In genomic region chr17:29590261-29590978, GRCh38 we compare ENCODE assay signal across 8 cellular contexts. TPM values are rescaled to one million over a fixed set of nuclear protein-coding genes. Genes with fewer than 3 reads are reported as not detected.
DNase-seq lines count a peak whose midpoint lies in the region; ATAC-seq lines count a peak whose summit lies in the region.

No MANE protein-coding gene starts in this region.

- peaks cover 58% of the 10 kb centered on the region for H3K4me1 ChIP-seq in ectodermal cell (ENCODE audit: control insufficient read depth, insufficient read depth, low read length)

- CTCF ChIA-PET in activated naive CD4-positive, alpha-beta T cell treated with anti-CD3 and anti-CD28 coated beads, Interleukin-2, amount 10 ng/mL, durations not matched to agents 7 days and 5 days (lab: Charles Lee) = interaction anchor here (1.1 to 5.0 kb wide), 8 partner anchors 10 to 220 kb away, joined by 5 to 48 read pairs (median 12); partner anchors contain the start of genes ABHD15, CORO6 and TP53I13

- H3K9me3 Mint-ChIP-seq in activated naive CD4-positive, alpha-beta T cell treated with anti-CD3 and anti-CD28 coated beads, Interleukin-2, amount 10 ng/mL, durations not matched to agents 7 days and 5 days = no peaks in the 10 kb centered on the region
- no peaks in the 10 kb centered on the region for H3K9me3 Mint-ChIP-seq in naive thymus-derived CD8-positive, alpha-beta T cell

- H3K36me3 ChIP-seq in ectodermal cell (ENCODE audit: control insufficient read depth, insufficient read depth, low read length) = no peaks in the 10 kb centered on the region

- peak overlapping the region; percentile 42 for H3K4me3 ChIP-seq in ectodermal cell (ENCODE audit: insufficient read depth, low read depth, low read length)

- peak overlapping the region; percentile 89 for H3K27ac Mint-ChIP-seq in activated naive CD4-positive, alpha-beta T cell treated with anti-CD3 and anti-CD28 coated beads, Interleukin-2, amount 10 ng/mL, durations not matched to agents 7 days and 5 days
- H3K27ac Mint-ChIP-seq in naive thymus-derived CD8-positive, alpha-beta T cell = peak overlapping the region; percentile 24 to 94 (median 88)

- peaks cover 7% of the 10 kb centered on the region for H3K27me3 Mint-ChIP-seq in activated naive CD4-positive, alpha-beta T cell treated with anti-CD3 and anti-CD28 coated beads, Interleukin-2, amount 10 ng/mL, durations not matched to agents 7 days and 5 days
- peaks cover 0 to 2% (median 0%) of the 10 kb centered on the region in 5 donors for H3K27me3 Mint-ChIP-seq in naive thymus-derived CD8-positive, alpha-beta T cell

- POLR2A ChIA-PET in naive thymus-derived CD8-positive, alpha-beta T cell (lab: Charles Lee) = interaction anchor here (0.7 to 4.9 kb wide), 7 partner anchors 9 to 116 kb away, joined by 3 to 79 read pairs (median 4); partner anchors contain the start of genes ABHD15, CORO6 and TP53I13

- H3K9me3 ChIP-seq in ectodermal cell (ENCODE audit: control insufficient read depth, low read length) = no peaks in the 10 kb centered on the region

- no peak for ATAC-seq in naive thymus-derived CD8-positive, alpha-beta T cell
- ATAC-seq in HG03460 (IDR thresholded peaks at IDR 0.05; ENCODE audit: unreplicated experiment) (no peak), GM18502 (IDR thresholded peaks at IDR 0.05; ENCODE audit: poor library complexity, unreplicated experiment) (no peak), GM21737 (IDR thresholded peaks at IDR 0.05; ENCODE audit: unreplicated experiment) (no peak)

- peak overlapping the region; percentile 80 for H3K4me3 Mint-ChIP-seq in activated naive CD4-positive, alpha-beta T cell treated with anti-CD3 and anti-CD28 coated beads, Interleukin-2, amount 10 ng/mL, durations not matched to agents 7 days and 5 days
- H3K4me3 Mint-ChIP-seq in naive thymus-derived CD8-positive, alpha-beta T cell = peak overlapping the region; percentile 83 to 95 (median 90)

- no peak for DNase-seq in activated naive CD4-positive, alpha-beta T cell treated with anti-CD3 and anti-CD28 coated beads, Interleukin-2, amount 10 ng/mL, durations not matched to agents 7 days and 5 days
- no peak for DNase-seq in activated naive CD4-positive, alpha-beta T cell (lab: John Stamatoyannopoulos, UW)
- DNase-seq in SHP77 treated with DMSO at 0.1 percent for 48 hours (lab: John Stamatoyannopoulos, UW) = peak; percentile 23
- DNase-seq in naive thymus-derived CD8-positive, alpha-beta T cell = no peak

- peaks cover 67% of the 10 kb centered on the region for H3K4me1 Mint-ChIP-seq in activated naive CD4-positive, alpha-beta T cell treated with anti-CD3 and anti-CD28 coated beads, Interleukin-2, amount 10 ng/mL, durations not matched to agents 7 days and 5 days
- peaks cover 22 to 71% (median 67%) of the 10 kb centered on the region in 4 donors for H3K4me1 Mint-ChIP-seq in naive thymus-derived CD8-positive, alpha-beta T cell

- no peak overlapping the region for H3K27ac ChIP-seq in ectodermal cell (ENCODE audit: insufficient read depth, low read depth, low read length, poor library complexity, severe bottlenecking)

- 35 to 38% methylated on average over 28 of the region's 28 CpGs for WGBS in ectodermal cell, 2 experiments

- peaks cover 3% of the 10 kb centered on the region for H3K36me3 Mint-ChIP-seq in activated naive CD4-positive, alpha-beta T cell treated with anti-CD3 and anti-CD28 coated beads, Interleukin-2, amount 10 ng/mL, durations not matched to agents 7 days and 5 days
- H3K36me3 Mint-ChIP-seq in naive thymus-derived CD8-positive, alpha-beta T cell = no peaks in the 10 kb centered on the region

- peaks cover 16% of the 10 kb centered on the region for H3K27me3 ChIP-seq in ectodermal cell (ENCODE audit: control insufficient read depth, insufficient read depth, low read length, poor library complexity, severe bottlenecking)

RNA-seq across cellular contexts. Expression of gene GIT1, which starts 1.0 kb away (rescaled TPM):
- 70.2 TPM for polyA plus RNA-seq in ectodermal cell (2013, experiment 1 of 4)
- polyA plus RNA-seq in ectodermal cell (2013, experiment 2 of 4) = 58.0 TPM
- 53.3 TPM for polyA plus RNA-seq in ectodermal cell (2013, experiment 3 of 4)
- polyA plus RNA-seq in ectodermal cell (2013, experiment 4 of 4) = 54.0 TPM
- total RNA-seq in naive thymus-derived CD8-positive, alpha-beta T cell = 10 to 100 TPM; 51.6 to 58.2 TPM
- polyA plus RNA-seq in naive thymus-derived CD8-positive, alpha-beta T cell = 10 to 100 TPM in 1 of 3 donors, 1 to 10 TPM in 2; 4.4 to 27.7 (median 6.7) TPM

RNA-seq across cellular contexts. Expression of gene ANKRD13B, which starts 2.5 kb away (rescaled TPM):
- polyA plus RNA-seq in ectodermal cell (2013, experiment 1 of 4) = 20.8 TPM
- 13.3 TPM for polyA plus RNA-seq in ectodermal cell (2013, experiment 2 of 4)
- polyA plus RNA-seq in ectodermal cell (2013, experiment 3 of 4) = 16.9 TPM
- polyA plus RNA-seq in ectodermal cell (2013, experiment 4 of 4) = 17.1 TPM
- 1 to 10 TPM; 2.3 to 3.7 TPM for total RNA-seq in naive thymus-derived CD8-positive, alpha-beta T cell
- under 1 TPM in 2 of 3 donors, not detected in 1; 0.25 to 0.32 TPM for polyA plus RNA-seq in naive thymus-derived CD8-positive, alpha-beta T cell

RNA-seq across cellular contexts. Expression of gene TP53I13, which starts 21.9 kb away (rescaled TPM):
- 24.8 TPM for polyA plus RNA-seq in ectodermal cell (2013, experiment 1 of 4)
- polyA plus RNA-seq in ectodermal cell (2013, experiment 2 of 4) = 23.0 TPM
- polyA plus RNA-seq in ectodermal cell (2013, experiment 3 of 4) = 24.5 TPM
- polyA plus RNA-seq in ectodermal cell (2013, experiment 4 of 4) = 30.6 TPM
- 10 to 100 TPM; 79.3 to 89.5 TPM for total RNA-seq in naive thymus-derived CD8-positive, alpha-beta T cell
- 10 to 100 TPM; 22.7 to 26.8 (median 25.5) TPM for polyA plus RNA-seq in naive thymus-derived CD8-positive, alpha-beta T cell

RNA-seq across cellular contexts. Expression of gene ABHD15, which starts 23.6 kb away (rescaled TPM):
- polyA plus RNA-seq in ectodermal cell (2013, experiment 1 of 4) = 2.0 TPM
- polyA plus RNA-seq in ectodermal cell (2013, experiment 2 of 4) = 1.3 TPM
- 1.1 TPM for polyA plus RNA-seq in ectodermal cell (2013, experiment 3 of 4)
- polyA plus RNA-seq in ectodermal cell (2013, experiment 4 of 4) = 1.3 TPM
- 10 to 100 TPM; 13.4 to 13.8 TPM for total RNA-seq in naive thymus-derived CD8-positive, alpha-beta T cell
- 1 to 10 TPM; 4.2 to 8.9 (median 7.1) TPM for polyA plus RNA-seq in naive thymus-derived CD8-positive, alpha-beta T cell

RNA-seq across cellular contexts. Expression of gene CORO6, which starts 32.3 kb away (rescaled TPM):
- polyA plus RNA-seq in ectodermal cell (2013, experiment 1 of 4) = 5.9 TPM
- polyA plus RNA-seq in ectodermal cell (2013, experiment 2 of 4) = 3.9 TPM
- 5.7 TPM for polyA plus RNA-seq in ectodermal cell (2013, experiment 3 of 4)
- polyA plus RNA-seq in ectodermal cell (2013, experiment 4 of 4) = 5.9 TPM
- 1 to 10 TPM; 1.6 to 2.2 TPM for total RNA-seq in naive thymus-derived CD8-positive, alpha-beta T cell
- under 1 TPM in 2 of 3 donors, not detected in 1; 0.22 to 0.36 TPM for polyA plus RNA-seq in naive thymus-derived CD8-positive, alpha-beta T cell
